Comparison of ENCODE assay signal across 9 cellular contexts in genomic region chr3:13879102-13879945, GRCh38. TPM values are rescaled to one million over a fixed set of nuclear protein-coding genes. Genes with fewer than 3 reads are reported as not detected.
A peak's percentile ranks its signal among the peaks of the same experiment; 100 is the strongest.
DNase-seq lines count a peak whose midpoint lies in the region; ATAC-seq and TF ChIP-seq lines count a peak whose summit lies in the region.
"Had no signal": no experiment of that assay in that cellular context is flagged by ENCODE, and none has a peak within 500 bp of the region (broad histone marks: within the 10 kb centered on the region; RNA-seq: fewer than 3 reads in every experiment).

No MANE protein-coding gene starts in this region.

- CTCF ChIA-PET in CD8-positive, alpha-beta T cell (lab: Charles Lee), result interaction anchor here (0.6 to 18.5 kb wide), 10 partner anchors 8 to 524 kb away, joined by 3 to 670 read pairs (median 8); no protein-coding TSS in a partner anchor
- CTCF ChIA-PET in T-cell (lab: Charles Lee), result interaction anchor here (1.7 to 4.1 kb wide), 3 partner anchors 12 to 221 kb away, joined by 5 to 30 read pairs (median 22); no protein-coding TSS in a partner anchor

- peaks cover 13% of the 10 kb centered on the region for H3K4me1 Mint-ChIP-seq in CD8-positive, alpha-beta T cell (ENCODE audit: low read depth)
- H3K4me1 Mint-ChIP-seq in T-cell (peaks cover 15 to 25% (median 21%) of the 10 kb centered on the region in 3 donors), endodermal cell (peaks cover 2% of the 10 kb centered on the region), neural crest cell (peaks cover 18% of the 10 kb centered on the region)

- H3K36me3 Mint-ChIP-seq in CD8-positive, alpha-beta T cell, result peaks cover 2% of the 10 kb centered on the region
- H3K36me3 Mint-ChIP-seq in T-cell (peaks cover 6% of the 10 kb centered on the region), endodermal cell (ENCODE audit: low read depth) (no peaks in the 10 kb centered on the region), neural crest cell (ENCODE audit: low read depth) (peaks cover 3% of the 10 kb centered on the region)

- ATAC-seq in CD8-positive, alpha-beta T cell, result peak; percentile 31
- ATAC-seq in T-cell (replicated peaks in 1 of 4) (peak; percentile 39 to 54 (median 44)), GM21381 (IDR thresholded peaks at IDR 0.05; ENCODE audit: unreplicated experiment) (no peak), GM21529 (IDR thresholded peaks at IDR 0.05; ENCODE audit: unreplicated experiment) (no peak)

- 1 to 6% methylated on average over 15 to 64 of the region's 64 CpGs for WGBS in endodermal cell (ENCODE audit: insufficient coverage in 1 of 2, insufficient read length in 1 of 2), 2 experiments

- peaks cover 30% of the 10 kb centered on the region for H3K27me3 Mint-ChIP-seq in CD8-positive, alpha-beta T cell (ENCODE audit: low read depth)
- H3K27me3 Mint-ChIP-seq in T-cell (peaks cover 21 to 36% of the 10 kb centered on the region in 2 donors), endodermal cell (ENCODE audit: insufficient read depth) (peaks cover 94% of the 10 kb centered on the region), neural crest cell (ENCODE audit: low read depth) (peaks cover 84% of the 10 kb centered on the region)

- no peak overlapping the region for H3K9ac ChIP-seq in endodermal cell (ENCODE audit: extremely low read depth, low read length, poor library complexity, severe bottlenecking)

- H3K27ac ChIP-seq in CD8-positive, alpha-beta T cell (ENCODE audit: low read depth, low read length), result peak overlapping the region; percentile 35
- no peak overlapping the region for H3K27ac ChIP-seq in endodermal cell (ENCODE audit: low read depth, low read length)

- peaks cover 24% of the 10 kb centered on the region for H3K4me1 ChIP-seq in CD8-positive, alpha-beta T cell (ENCODE audit: insufficient read depth, low read length)
- H3K4me1 ChIP-seq in endodermal cell (ENCODE audit: control insufficient read depth, insufficient read depth, low read length), result no peaks in the 10 kb centered on the region

- H3K4me3 ChIP-seq in CD8-positive, alpha-beta T cell (ENCODE audit: low read depth, low read length), result peak overlapping the region; percentile 64
- H3K4me3 ChIP-seq in endodermal cell (ENCODE audit: low read length), result peak overlapping the region; percentile 62

- intact Hi-C loops in CD8-positive, alpha-beta T cell (cut with DNase I, micrococcal nuclease), result loop anchor here in 1 of 2 experiments (5.0 kb wide), 1 partner anchor 397 kb away; the partner anchor contains the start of gene HDAC11

- no peaks in the 10 kb centered on the region for H3K9me3 Mint-ChIP-seq in CD8-positive, alpha-beta T cell
- H3K9me3 Mint-ChIP-seq in T-cell (no peaks in the 10 kb centered on the region), endodermal cell (peaks cover 2% of the 10 kb centered on the region), neural crest cell (no peaks in the 10 kb centered on the region)

- no peaks in the 10 kb centered on the region for H3K27me3 ChIP-seq in CD8-positive, alpha-beta T cell (ENCODE audit: insufficient read depth, low read length)
- peaks cover 99% of the 10 kb centered on the region for H3K27me3 ChIP-seq in endodermal cell (ENCODE audit: control insufficient read depth, insufficient read depth, low read length, poor library complexity, severe bottlenecking)

- peak overlapping the region; percentile 83 for H3K4me3 Mint-ChIP-seq in CD8-positive, alpha-beta T cell
- H3K4me3 Mint-ChIP-seq in T-cell, result peak overlapping the region; percentile 83 to 89 (median 88)
- peak overlapping the region; percentile 47 for H3K4me3 Mint-ChIP-seq in endodermal cell
- peak overlapping the region; percentile 86 for H3K4me3 Mint-ChIP-seq in neural crest cell

- H3K9me3 ChIP-seq in CD8-positive, alpha-beta T cell (ENCODE audit: low read length), result no peaks in the 10 kb centered on the region
- H3K9me3 ChIP-seq in endodermal cell (ENCODE audit: control insufficient read depth, low read length), result no peaks in the 10 kb centered on the region

- TF ChIP-seq CTCF in CD8-positive, alpha-beta T cell (IDR thresholded peaks at IDR 0.05), result no peak
- TF ChIP-seq CTCF in endodermal cell (conservative IDR thresholded peaks at IDR 0.05) (peak; percentile 37), neural crest cell (conservative IDR thresholded peaks at IDR 0.05) (no peak)

- no peaks in the 10 kb centered on the region for H3K36me3 ChIP-seq in CD8-positive, alpha-beta T cell (ENCODE audit: insufficient read depth, low read length)
- H3K36me3 ChIP-seq in endodermal cell (ENCODE audit: control insufficient read depth, insufficient read depth, low read length), result no peaks in the 10 kb centered on the region

- POLR2A ChIA-PET in CD8-positive, alpha-beta T cell (lab: Charles Lee), result interaction anchor here (1.0 to 3.6 kb wide), 7 partner anchors 9 to 400 kb away, joined by 3 to 31 read pairs (median 3); partner anchors contain the start of gene HDAC11
- POLR2A ChIA-PET in T-cell (lab: Charles Lee), result interaction anchor here (0.6 to 1.5 kb wide), 2 partner anchors 9 to 13 kb away, joined by 4 to 5 read pairs; no protein-coding TSS in a partner anchor

- peak in 2 of 7 experiments; percentile 33 to 69 for DNase-seq in CD8-positive, alpha-beta T cell
- peak in 22 of 34 experiments; percentile 7 to 56 (median 36) for DNase-seq in T-cell
- peak; percentile 86 for DNase-seq in endodermal cell
- no peak for DNase-seq in neural crest cell (ENCODE audit: low read depth, low spot score)
- no peak for DNase-seq in NCI-H2029 (lab: John Stamatoyannopoulos, UW)
- no peak for DNase-seq in dermis blood vessel endothelial cell

- H3K27ac Mint-ChIP-seq in CD8-positive, alpha-beta T cell, result peak overlapping the region; percentile 22
- peak overlapping the region; percentile 56 to 58 for H3K27ac Mint-ChIP-seq in T-cell
- no peak overlapping the region for H3K27ac Mint-ChIP-seq in endodermal cell
- no peak overlapping the region for H3K27ac Mint-ChIP-seq in neural crest cell (ENCODE audit: unreplicated experiment)

RNA-seq across cellular contexts. Expression of gene WNT7A, which starts 0.5 kb away (rescaled TPM):
- total RNA-seq in CD8-positive, alpha-beta T cell, result 1 to 10 TPM; 5.1 to 5.4 TPM
- total RNA-seq in T-cell (10 to 100 TPM in 4 of 5 donors, 1 to 10 TPM in 1; 8.2 to 15.4 (median 11.7) TPM), endodermal cell (under 1 TPM in 1 of 2 donors, not detected in 1; 0.13 TPM), neural crest cell (8.4 and 9.8 TPM in 2 replicates), dermis blood vessel endothelial cell (under 0.01 TPM in 2 replicates)
- polyA plus RNA-seq in endodermal cell (2013, experiment 1 of 2), result 4.3 TPM
- polyA plus RNA-seq in endodermal cell (2013, experiment 2 of 2), result 4.1 TPM
- total RNA-seq: HT-29 had no signal

Comparison
In these comparisons a context has a peak if more than half of its experiments do, and no peak if none do; other contexts are left out.
1. ATAC-seq: peak in CD8-positive, alpha-beta T cell (single experiment) and T-cell (4 of 4); none in GM21381 (single experiment) and GM21529 (single experiment).
2. DNase-seq: peak in T-cell (22 of 34) and endodermal cell (single experiment); none in neural crest cell (single experiment), NCI-H2029 (single experiment) and dermis blood vessel endothelial cell (single experiment).
3. H3K27ac Mint-ChIP-seq: peak in CD8-positive, alpha-beta T cell (single experiment) and T-cell (2 of 2); none in endodermal cell (single experiment) and neural crest cell (single experiment).
4. Peak in every context shown above with its lines, with median percentiles within 50 percentile points of each other: H3K4me3 Mint-ChIP-seq.